Comparison of ENCODE assay signal across 1 cellular context in the genomic region with DNA sequence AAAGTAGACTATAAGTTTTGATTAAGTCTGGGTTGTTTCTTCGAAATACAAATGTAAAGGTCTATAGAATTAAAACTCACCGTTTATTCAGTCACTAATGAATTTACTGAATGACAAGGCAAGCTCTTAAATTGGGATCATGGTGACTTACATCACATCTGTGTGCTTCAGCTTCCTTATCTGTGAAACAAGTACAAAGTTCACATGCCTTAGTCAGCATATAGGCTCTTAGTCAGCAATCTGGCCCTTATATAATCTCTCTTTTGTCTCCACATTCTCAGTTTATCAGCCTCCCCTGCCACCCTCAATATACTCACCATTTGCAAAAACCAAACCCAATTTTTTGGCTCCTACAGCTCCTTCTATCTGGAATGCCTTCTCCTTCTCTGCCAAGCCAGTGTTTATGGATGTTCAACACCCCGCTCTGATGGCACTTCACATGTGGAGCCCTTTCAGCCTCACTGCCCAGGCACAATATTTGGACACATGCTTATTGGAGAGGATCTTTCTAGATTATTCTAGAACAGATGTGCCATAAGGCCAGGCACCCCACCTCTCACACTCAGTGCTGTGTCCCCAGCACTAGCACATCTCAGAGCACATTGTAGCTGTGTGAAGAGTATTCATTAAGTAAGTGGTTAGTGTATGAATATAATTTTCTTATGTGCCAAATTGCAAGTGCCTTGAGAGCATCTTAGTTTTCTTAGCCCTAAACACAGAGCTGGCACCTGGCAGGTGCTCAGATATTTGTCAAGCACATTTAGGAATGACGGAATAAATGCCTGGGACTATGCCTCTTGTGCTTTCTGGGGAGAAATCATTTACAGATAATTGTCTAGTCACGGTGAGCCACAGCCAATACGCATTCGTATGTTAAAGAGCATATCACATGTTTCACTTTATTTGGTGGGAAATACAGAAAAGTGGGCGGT.
TF ChIP-seq lines count a peak whose summit lies in the region.

No MANE protein-coding gene starts in this region.

TF ChIP-seq in HepG2, 621 proteins besides CTCF, POLR2A, EP300 and RAD21 (continued from another document and continues in another):
- TF ChIP-seq, protein P1, sequence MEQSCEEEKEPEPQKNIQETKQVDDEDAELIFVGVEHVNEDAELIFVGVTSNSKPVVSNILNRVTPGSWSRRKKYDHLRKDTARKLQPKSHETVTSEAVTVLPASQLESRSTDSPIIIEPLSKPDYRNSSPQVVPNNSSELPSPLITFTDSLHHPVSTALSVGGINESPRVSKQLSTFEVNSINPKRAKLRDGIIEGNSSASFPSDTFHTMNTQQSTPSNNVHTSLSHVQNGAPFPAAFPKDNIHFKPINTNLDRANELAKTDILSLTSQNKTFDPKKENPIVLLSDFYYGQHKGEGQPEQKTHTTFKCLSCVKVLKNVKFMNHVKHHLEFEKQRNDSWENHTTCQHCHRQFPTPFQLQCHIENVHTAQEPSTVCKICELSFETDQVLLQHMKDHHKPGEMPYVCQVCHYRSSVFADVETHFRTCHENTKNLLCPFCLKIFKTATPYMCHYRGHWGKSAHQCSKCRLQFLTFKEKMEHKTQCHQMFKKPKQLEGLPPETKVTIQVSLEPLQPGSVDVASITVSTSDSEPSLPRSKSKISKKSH (CRISPR knock-in tag; IDR thresholded peaks at IDR 0.05; ENCODE audit: borderline replicate concordance): no peak
- TF ChIP-seq KDM2A (CRISPR knock-in tag; IDR thresholded peaks at IDR 0.05; ENCODE audit: borderline replicate concordance, low read depth) (no peak), FOXO1 (CRISPR knock-in tag; IDR thresholded peaks at IDR 0.05) (peak; percentile 58; the same call in 1 of the 2 replicates), LCORL (IDR thresholded peaks at IDR 0.05) (0 out of 2 replicates have a peak, but pooled peaks have one; percentile 48), LCORL (CRISPR knock-in tag; IDR thresholded peaks at IDR 0.05) (peak; percentile 84), TRIM22 (IDR thresholded peaks at IDR 0.05) (no peak), ADNP (CRISPR knock-in tag; IDR thresholded peaks at IDR 0.05) (no peak), TAF15 (IDR thresholded peaks at IDR 0.05; ENCODE audit: low read depth, low read length, poor library complexity, severe bottlenecking) (no peak), NFIC (IDR thresholded peaks at IDR 0.05; ENCODE audit: low read length) (peak; percentile 78), KLF15 (CRISPR knock-in tag; IDR thresholded peaks at IDR 0.05; ENCODE audit: borderline replicate concordance) (no peak), RFX3 (CRISPR knock-in tag; IDR thresholded peaks at IDR 0.05) (no peak), KDM5A (IDR thresholded peaks at IDR 0.05; ENCODE audit: borderline replicate concordance, low read length) (no peak), NFKB2 (CRISPR knock-in tag; IDR thresholded peaks at IDR 0.05; ENCODE audit: borderline replicate concordance) (no peak), ZBTB7B (CRISPR knock-in tag; IDR thresholded peaks at IDR 0.05) (peak; percentile 46; the same call in 1 of the 2 replicates), ZNF101 (CRISPR knock-in tag; IDR thresholded peaks at IDR 0.05; ENCODE audit: borderline replicate concordance, low read depth) (no peak), CENPX (CRISPR knock-in tag; IDR thresholded peaks at IDR 0.05) (no peak), TFAP4 (IDR thresholded peaks at IDR 0.05; ENCODE audit: borderline replicate concordance, low read depth) (peak; percentile 34; the same call in 1 of the 2 replicates), ZBTB8A (CRISPR knock-in tag; IDR thresholded peaks at IDR 0.05; ENCODE audit: borderline replicate concordance, low read depth) (no peak), ZNF567 (CRISPR knock-in tag; IDR thresholded peaks at IDR 0.05; ENCODE audit: borderline replicate concordance) (no peak), ZNF737 (CRISPR knock-in tag; IDR thresholded peaks at IDR 0.05; ENCODE audit: borderline replicate concordance) (no peak), SAP130 (CRISPR knock-in tag; IDR thresholded peaks at IDR 0.05; ENCODE audit: low read depth) (peak; percentile 88), MZF1 (CRISPR knock-in tag; IDR thresholded peaks at IDR 0.05; ENCODE audit: borderline replicate concordance) (no peak), CHCHD3 (CRISPR knock-in tag; IDR thresholded peaks at IDR 0.05) (no peak), ZFP36L2 (CRISPR knock-in tag; IDR thresholded peaks at IDR 0.05) (no peak), ARID3A (IDR thresholded peaks at IDR 0.05; ENCODE audit: low read depth, low read length) (peak; percentile 75), ZNF607 (CRISPR knock-in tag; IDR thresholded peaks at IDR 0.05; ENCODE audit: borderline replicate concordance) (0 out of 2 replicates have a peak, but pooled peaks have one; percentile 27)
- TF ChIP-seq, protein P2, sequence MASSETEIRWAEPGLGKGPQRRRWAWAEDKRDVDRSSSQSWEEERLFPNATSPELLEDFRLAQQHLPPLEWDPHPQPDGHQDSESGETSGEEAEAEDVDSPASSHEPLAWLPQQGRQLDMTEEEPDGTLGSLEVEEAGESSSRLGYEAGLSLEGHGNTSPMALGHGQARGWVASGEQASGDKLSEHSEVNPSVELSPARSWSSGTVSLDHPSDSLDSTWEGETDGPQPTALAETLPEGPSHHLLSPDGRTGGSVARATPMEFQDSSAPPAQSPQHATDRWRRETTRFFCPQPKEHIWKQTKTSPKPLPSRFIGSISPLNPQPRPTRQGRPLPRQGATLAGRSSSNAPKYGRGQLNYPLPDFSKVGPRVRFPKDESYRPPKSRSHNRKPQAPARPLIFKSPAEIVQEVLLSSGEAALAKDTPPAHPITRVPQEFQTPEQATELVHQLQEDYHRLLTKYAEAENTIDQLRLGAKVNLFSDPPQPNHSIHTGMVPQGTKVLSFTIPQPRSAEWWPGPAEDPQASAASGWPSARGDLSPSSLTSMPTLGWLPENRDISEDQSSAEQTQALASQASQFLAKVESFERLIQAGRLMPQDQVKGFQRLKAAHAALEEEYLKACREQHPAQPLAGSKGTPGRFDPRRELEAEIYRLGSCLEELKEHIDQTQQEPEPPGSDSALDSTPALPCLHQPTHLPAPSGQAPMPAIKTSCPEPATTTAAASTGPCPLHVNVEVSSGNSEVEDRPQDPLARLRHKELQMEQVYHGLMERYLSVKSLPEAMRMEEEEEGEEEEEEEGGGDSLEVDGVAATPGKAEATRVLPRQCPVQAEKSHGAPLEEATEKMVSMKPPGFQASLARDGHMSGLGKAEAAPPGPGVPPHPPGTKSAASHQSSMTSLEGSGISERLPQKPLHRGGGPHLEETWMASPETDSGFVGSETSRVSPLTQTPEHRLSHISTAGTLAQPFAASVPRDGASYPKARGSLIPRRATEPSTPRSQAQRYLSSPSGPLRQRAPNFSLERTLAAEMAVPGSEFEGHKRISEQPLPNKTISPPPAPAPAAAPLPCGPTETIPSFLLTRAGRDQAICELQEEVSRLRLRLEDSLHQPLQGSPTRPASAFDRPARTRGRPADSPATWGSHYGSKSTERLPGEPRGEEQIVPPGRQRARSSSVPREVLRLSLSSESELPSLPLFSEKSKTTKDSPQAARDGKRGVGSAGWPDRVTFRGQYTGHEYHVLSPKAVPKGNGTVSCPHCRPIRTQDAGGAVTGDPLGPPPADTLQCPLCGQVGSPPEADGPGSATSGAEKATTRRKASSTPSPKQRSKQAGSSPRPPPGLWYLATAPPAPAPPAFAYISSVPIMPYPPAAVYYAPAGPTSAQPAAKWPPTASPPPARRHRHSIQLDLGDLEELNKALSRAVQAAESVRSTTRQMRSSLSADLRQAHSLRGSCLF (CRISPR knock-in tag; IDR thresholded peaks at IDR 0.05; ENCODE audit: borderline replicate concordance): no peak
- TF ChIP-seq, protein P3, sequence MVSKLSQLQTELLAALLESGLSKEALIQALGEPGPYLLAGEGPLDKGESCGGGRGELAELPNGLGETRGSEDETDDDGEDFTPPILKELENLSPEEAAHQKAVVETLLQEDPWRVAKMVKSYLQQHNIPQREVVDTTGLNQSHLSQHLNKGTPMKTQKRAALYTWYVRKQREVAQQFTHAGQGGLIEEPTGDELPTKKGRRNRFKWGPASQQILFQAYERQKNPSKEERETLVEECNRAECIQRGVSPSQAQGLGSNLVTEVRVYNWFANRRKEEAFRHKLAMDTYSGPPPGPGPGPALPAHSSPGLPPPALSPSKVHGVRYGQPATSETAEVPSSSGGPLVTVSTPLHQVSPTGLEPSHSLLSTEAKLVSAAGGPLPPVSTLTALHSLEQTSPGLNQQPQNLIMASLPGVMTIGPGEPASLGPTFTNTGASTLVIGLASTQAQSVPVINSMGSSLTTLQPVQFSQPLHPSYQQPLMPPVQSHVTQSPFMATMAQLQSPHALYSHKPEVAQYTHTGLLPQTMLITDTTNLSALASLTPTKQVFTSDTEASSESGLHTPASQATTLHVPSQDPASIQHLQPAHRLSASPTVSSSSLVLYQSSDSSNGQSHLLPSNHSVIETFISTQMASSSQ (IDR thresholded peaks at IDR 0.05; ENCODE audit: low read depth): peak; percentile 69; the same call in 1 of the 2 replicates
- TF ChIP-seq, protein P3 (CRISPR knock-in tag; IDR thresholded peaks at IDR 0.05; ENCODE audit: borderline replicate concordance): peak; percentile 86; the same call in 1 of the 2 replicates
- TF ChIP-seq, protein P4, sequence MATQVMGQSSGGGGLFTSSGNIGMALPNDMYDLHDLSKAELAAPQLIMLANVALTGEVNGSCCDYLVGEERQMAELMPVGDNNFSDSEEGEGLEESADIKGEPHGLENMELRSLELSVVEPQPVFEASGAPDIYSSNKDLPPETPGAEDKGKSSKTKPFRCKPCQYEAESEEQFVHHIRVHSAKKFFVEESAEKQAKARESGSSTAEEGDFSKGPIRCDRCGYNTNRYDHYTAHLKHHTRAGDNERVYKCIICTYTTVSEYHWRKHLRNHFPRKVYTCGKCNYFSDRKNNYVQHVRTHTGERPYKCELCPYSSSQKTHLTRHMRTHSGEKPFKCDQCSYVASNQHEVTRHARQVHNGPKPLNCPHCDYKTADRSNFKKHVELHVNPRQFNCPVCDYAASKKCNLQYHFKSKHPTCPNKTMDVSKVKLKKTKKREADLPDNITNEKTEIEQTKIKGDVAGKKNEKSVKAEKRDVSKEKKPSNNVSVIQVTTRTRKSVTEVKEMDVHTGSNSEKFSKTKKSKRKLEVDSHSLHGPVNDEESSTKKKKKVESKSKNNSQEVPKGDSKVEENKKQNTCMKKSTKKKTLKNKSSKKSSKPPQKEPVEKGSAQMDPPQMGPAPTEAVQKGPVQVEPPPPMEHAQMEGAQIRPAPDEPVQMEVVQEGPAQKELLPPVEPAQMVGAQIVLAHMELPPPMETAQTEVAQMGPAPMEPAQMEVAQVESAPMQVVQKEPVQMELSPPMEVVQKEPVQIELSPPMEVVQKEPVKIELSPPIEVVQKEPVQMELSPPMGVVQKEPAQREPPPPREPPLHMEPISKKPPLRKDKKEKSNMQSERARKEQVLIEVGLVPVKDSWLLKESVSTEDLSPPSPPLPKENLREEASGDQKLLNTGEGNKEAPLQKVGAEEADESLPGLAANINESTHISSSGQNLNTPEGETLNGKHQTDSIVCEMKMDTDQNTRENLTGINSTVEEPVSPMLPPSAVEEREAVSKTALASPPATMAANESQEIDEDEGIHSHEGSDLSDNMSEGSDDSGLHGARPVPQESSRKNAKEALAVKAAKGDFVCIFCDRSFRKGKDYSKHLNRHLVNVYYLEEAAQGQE (IDR thresholded peaks at IDR 0.05; ENCODE audit: borderline replicate concordance in 1 of 2, low read depth in 1 of 2, low read length in 2 of 2): peak in 1 of 2 experiments; percentile 38; a peak in 1 of 4 replicates
- TF ChIP-seq, protein P5, sequence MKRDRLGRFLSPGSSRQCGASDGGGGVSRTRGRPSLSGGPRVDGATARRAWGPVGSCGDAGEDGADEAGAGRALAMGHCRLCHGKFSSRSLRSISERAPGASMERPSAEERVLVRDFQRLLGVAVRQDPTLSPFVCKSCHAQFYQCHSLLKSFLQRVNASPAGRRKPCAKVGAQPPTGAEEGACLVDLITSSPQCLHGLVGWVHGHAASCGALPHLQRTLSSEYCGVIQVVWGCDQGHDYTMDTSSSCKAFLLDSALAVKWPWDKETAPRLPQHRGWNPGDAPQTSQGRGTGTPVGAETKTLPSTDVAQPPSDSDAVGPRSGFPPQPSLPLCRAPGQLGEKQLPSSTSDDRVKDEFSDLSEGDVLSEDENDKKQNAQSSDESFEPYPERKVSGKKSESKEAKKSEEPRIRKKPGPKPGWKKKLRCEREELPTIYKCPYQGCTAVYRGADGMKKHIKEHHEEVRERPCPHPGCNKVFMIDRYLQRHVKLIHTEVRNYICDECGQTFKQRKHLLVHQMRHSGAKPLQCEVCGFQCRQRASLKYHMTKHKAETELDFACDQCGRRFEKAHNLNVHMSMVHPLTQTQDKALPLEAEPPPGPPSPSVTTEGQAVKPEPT (CRISPR knock-in tag; IDR thresholded peaks at IDR 0.05; ENCODE audit: low read depth): no peak
